In genomic region chr11:64247729-64248531, GRCh38 we compare ENCODE assay signal across 8 cellular contexts. TPM values are rescaled to one million over a fixed set of nuclear protein-coding genes. Genes with fewer than 3 reads are reported as not detected.
A peak's percentile ranks its signal among the peaks of the same experiment; 100 is the strongest.
DNase-seq lines count a peak whose midpoint lies in the region; ATAC-seq and TF ChIP-seq lines count a peak whose summit lies in the region.

No MANE protein-coding gene starts in this region.

- H3K9me3 ChIP-seq in SK-N-MC (ENCODE audit: low read depth, low read length) (no peaks in the 10 kb centered on the region), prostate gland (no peaks in the 10 kb centered on the region)

- H3K27me3 Mint-ChIP-seq in GM23338 (ENCODE audit: insufficient read depth, low read depth, poor library complexity), result peaks cover 35% of the 10 kb centered on the region

- H3K4me3 Mint-ChIP-seq in GM23338, result peak overlapping the region; percentile 88

- H3K9ac ChIP-seq in SK-N-MC (ENCODE audit: insufficient read length), result peak overlapping the region; percentile 37

- intact Hi-C loops in prostate gland (cut with DNase I), result no loop called here

- H3K27ac ChIP-seq in GM23338 (ENCODE audit: low read depth) (peak overlapping the region; percentile 62; the same call in 1 of the 2 replicates), SK-N-MC (peak overlapping the region; percentile 86), prostate gland (peak overlapping the region; percentile 82 to 84)

- peaks cover 47% of the 10 kb centered on the region for H3F3A ChIP-seq in GM23338 (replicated peaks; ENCODE audit: low read depth)

- ATAC-seq in GM23338 (peak; percentile 8), GM18498 (IDR thresholded peaks at IDR 0.05; ENCODE audit: unreplicated experiment) (no peak), HG03565 (IDR thresholded peaks at IDR 0.05; ENCODE audit: unreplicated experiment) (no peak)

- 41% methylated on average over 31 of the region's 31 CpGs for WGBS in prostate gland

- no peaks in the 10 kb centered on the region for H3K9me2 ChIP-seq in GM23338 (ENCODE audit: insufficient read depth)

- H3K27me3 ChIP-seq in GM23338 (ENCODE audit: insufficient read depth) (no peaks in the 10 kb centered on the region), prostate gland (replicated peaks; ENCODE audit: insufficient read depth) (no peaks in the 10 kb centered on the region)

- H3K4me1 ChIP-seq in GM23338 (ENCODE audit: insufficient read depth), result peaks cover 39% of the 10 kb centered on the region
- peaks cover 20% of the 10 kb centered on the region for H3K4me1 ChIP-seq in prostate gland (replicated peaks)

- peaks cover 30% of the 10 kb centered on the region for H3K79me2 ChIP-seq in GM23338 (replicated peaks; ENCODE audit: insufficient read depth)

- peak overlapping the region; percentile 66; the same call in 1 of the 2 replicates for H2AFZ ChIP-seq in GM23338

- no peak for DNase-seq in GM23338 (ENCODE audit: low spot score)
- no peak for DNase-seq in SK-N-MC (ENCODE audit: low read depth, low spot score)
- no peak for DNase-seq in fibroblast of villous mesenchyme (ENCODE audit: low read depth)
- DNase-seq in prostate gland (ENCODE audit: low spot score), result no peak
- no peak for DNase-seq in NCI-H1105 treated with DMSO at 0.1 percent for 48 hours (lab: John Stamatoyannopoulos, UW)
- DNase-seq in RKO (ENCODE audit: low spot score), result no peak

- peak overlapping the region; percentile 100 for H3K4me3 ChIP-seq in GM23338
- no peak overlapping the region for H3K4me3 ChIP-seq in SK-N-MC
- H3K4me3 ChIP-seq in fibroblast of villous mesenchyme (ENCODE audit: low read depth, low read length), result peak overlapping the region; percentile 73
- H3K4me3 ChIP-seq in prostate gland, result peak overlapping the region; percentile 47 to 52

- no peaks in the 10 kb centered on the region; the same call in none of the 2 replicates for H4K20me1 ChIP-seq in GM23338 (replicated peaks; ENCODE audit: insufficient read depth)

- TF ChIP-seq POLR2A in prostate gland (IDR thresholded peaks at IDR 0.05), result no peak

- H3K4me2 ChIP-seq in GM23338, result peak overlapping the region; percentile 100

- H3K9me3 Mint-ChIP-seq in GM23338, result no peaks in the 10 kb centered on the region

- H3K36me3 Mint-ChIP-seq in GM23338 (ENCODE audit: low read depth), result peaks cover 14% of the 10 kb centered on the region

- H3K36me3 ChIP-seq in GM23338 (ENCODE audit: insufficient read depth), result no peaks in the 10 kb centered on the region
- peaks cover 4% of the 10 kb centered on the region; the same call in 1 of the 2 replicates for H3K36me3 ChIP-seq in SK-N-MC (ENCODE audit: insufficient read depth, low read length)
- no peaks in the 10 kb centered on the region for H3K36me3 ChIP-seq in prostate gland

- TF ChIP-seq CTCF in GM23338 (conservative IDR thresholded peaks at IDR 0.05; ENCODE audit: low read depth in 2 of 2) (no peak), fibroblast of villous mesenchyme (IDR thresholded peaks at IDR 0.05; ENCODE audit: insufficient read depth, low read depth, low read length) (no peak), prostate gland (IDR thresholded peaks at IDR 0.05) (no peak)

- peak overlapping the region; percentile 94 for H3K27ac Mint-ChIP-seq in GM23338

- H3K4me1 Mint-ChIP-seq in GM23338, result peaks cover 42% of the 10 kb centered on the region

TF ChIP-seq in GM23338, 12 proteins besides CTCF, POLR2A, EP300 and RAD21 (continues in another document):
- TF ChIP-seq REST (IDR thresholded peaks at IDR 0.05; ENCODE audit: unreplicated experiment), result no peak
- no peak for TF ChIP-seq EZH2phosphoT487 (IDR thresholded peaks at IDR 0.05; ENCODE audit: unreplicated experiment)
- TF ChIP-seq NANOG (IDR thresholded peaks at IDR 0.05; ENCODE audit: borderline replicate concordance), result no peak
- no peak for TF ChIP-seq EZH2 (IDR thresholded peaks at IDR 0.05; ENCODE audit: low read depth, unreplicated experiment)
- no peak for TF ChIP-seq ZNF114 (CRISPR knock-in tag; IDR thresholded peaks at IDR 0.05)

RNA-seq across cellular contexts. Expression of gene PPP1R14B, which starts 1.2 kb away (rescaled TPM):
- 283 and 315 TPM in 2 replicates for total RNA-seq in GM23338 (2014; rRNA removed; shearing (Covaris generic))
- 250 and 418 TPM in 2 replicates for polyA plus RNA-seq in GM23338 (2016; fragmentation: Nextera tagmentation; extraction: Ambion mirVana)
- total RNA-seq in fibroblast of villous mesenchyme, result 155 and 175 TPM in 2 replicates
- 10 to 100 TPM; 60.5 to 69.3 TPM for total RNA-seq in prostate gland

RNA-seq across cellular contexts. Expression of gene PLCB3, which starts 3.4 kb away (rescaled TPM):
- 89.8 and 103 TPM in 2 replicates for total RNA-seq in GM23338 (2014; rRNA removed; shearing (Covaris generic))
- 28.1 and 30.9 TPM in 2 replicates for polyA plus RNA-seq in GM23338 (2016; fragmentation: Nextera tagmentation; extraction: Ambion mirVana)
- 53.8 and 66.5 TPM in 2 replicates for total RNA-seq in fibroblast of villous mesenchyme
- total RNA-seq in prostate gland, result 10 to 100 TPM; 26.3 to 43.1 TPM

RNA-seq across cellular contexts. Expression of gene FKBP2, which starts 7.0 kb away (rescaled TPM):
- 31.4 and 35.0 TPM in 2 replicates for total RNA-seq in GM23338 (2014; rRNA removed; shearing (Covaris generic))
- 201 and 221 TPM in 2 replicates for polyA plus RNA-seq in GM23338 (2016; fragmentation: Nextera tagmentation; extraction: Ambion mirVana)
- total RNA-seq in fibroblast of villous mesenchyme (46.7 and 47.5 TPM in 2 replicates), prostate gland (100 to 1,000 TPM; 138 to 164 TPM)

RNA-seq across cellular contexts. Expression of gene VEGFB, which starts 13.5 kb away (rescaled TPM):
- 24.2 and 25.8 TPM in 2 replicates for total RNA-seq in GM23338 (2014; rRNA removed; shearing (Covaris generic))
- 20.8 and 24.6 TPM in 2 replicates for polyA plus RNA-seq in GM23338 (2016; fragmentation: Nextera tagmentation; extraction: Ambion mirVana)
- total RNA-seq in fibroblast of villous mesenchyme (17.7 and 21.9 TPM in 2 replicates), prostate gland (10 to 100 TPM; 50.9 to 91.2 TPM)

RNA-seq across cellular contexts. Expression of gene DNAJC4, which starts 17.6 kb away (rescaled TPM):
- total RNA-seq in GM23338 (2014; rRNA removed; shearing (Covaris generic)), result 7.7 and 10.5 TPM in 2 replicates
- 31.0 and 34.4 TPM in 2 replicates for polyA plus RNA-seq in GM23338 (2016; fragmentation: Nextera tagmentation; extraction: Ambion mirVana)
- total RNA-seq in fibroblast of villous mesenchyme (6.5 and 9.3 TPM in 2 replicates), prostate gland (10 to 100 TPM; 55.8 to 63.8 TPM)
